1 cellular context compared by ENCODE assay signal in genomic region chr1:224131253-224131652, GRCh38.
A peak's percentile ranks its signal among the peaks of the same experiment; 100 is the strongest.
TF ChIP-seq lines count a peak whose summit lies in the region.

No MANE protein-coding gene starts in this region.

TF ChIP-seq in HEK293, 187 proteins besides CTCF, POLR2A, EP300 and RAD21 (continued from another document):
- no peak for TF ChIP-seq PRDM4 (tag by site-specific recombination; IDR thresholded peaks at IDR 0.05)
- TF ChIP-seq ZNF830 (tag by site-specific recombination; IDR thresholded peaks at IDR 0.05; ENCODE audit: low read depth): no peak
- TF ChIP-seq ZBTB7A (tag by site-specific recombination; IDR thresholded peaks at IDR 0.05; ENCODE audit: low read depth): no peak
- TF ChIP-seq ZNF184 (tag by site-specific recombination; IDR thresholded peaks at IDR 0.05): 0 out of 2 replicates have a peak, but pooled peaks have one; percentile 26
TF ChIP-seq in HEK293: peak in this region for 7.
